ENCODE assay signal across 10 cellular contexts in genomic region chr17:4509402-4509801, GRCh38. TPM values are rescaled to one million over a fixed set of nuclear protein-coding genes. Genes with fewer than 3 reads are reported as not detected.
A peak's percentile ranks its signal among the peaks of the same experiment; 100 is the strongest.
DNase-seq lines count a peak whose midpoint lies in the region; ATAC-seq and TF ChIP-seq lines count a peak whose summit lies in the region.
"Had no signal": no experiment of that assay in that cellular context is flagged by ENCODE, and none has a peak within 500 bp of the region (broad histone marks: within the 10 kb centered on the region; RNA-seq: fewer than 3 reads in every experiment).

No MANE protein-coding gene starts in this region.

- no peak overlapping the region for H3K4me3 ChIP-seq in heart right ventricle

- H3K27me3 ChIP-seq in heart right ventricle, result no peaks in the 10 kb centered on the region

- WGBS in heart right ventricle, 2 donors, result 47 to 57% methylated on average over 8 of the region's 8 CpGs

- intact Hi-C loops in heart right ventricle (cut with DNase I), result loop anchor here in 1 of 10 donors (5.0 kb wide), 1 partner anchor 33 kb away; no protein-coding TSS in a partner anchor

- DNase-seq in GM19238 (ENCODE audit: insufficient read length, low spot score) (peak; percentile 69), heart right ventricle (no peak), iPS-NIHi7 (ENCODE audit: extremely low spot score) (no peak)
- DNase-seq in T-helper 2 cell treated with Interferon-gamma antibody and Interleukin-4, amounts not matched to agents 5 μg/mL and 100 μg/mL, for 36 hours (ENCODE audit: low spot score), result peak; percentile 34
- DNase-seq in stimulated activated naive CD8-positive, alpha-beta T cell treated with anti-CD3 and anti-CD28 coated beads, Interleukin-15, Interleukin-2, amounts not matched to agents 100 U/mL and 50 U/mL, for 24 hours, result peak; percentile 42
- no peak for DNase-seq in effector CD4-positive, alpha-beta T cell
- DNase-seq: nephron progenitor cell had no signal

- H3K36me3 Mint-ChIP-seq in T-helper 2 cell treated with Interferon-gamma antibody and Interleukin-4, amounts not matched to agents 5 μg/mL and 100 μg/mL, for 36 hours (ENCODE audit: low read depth), result no peaks in the 10 kb centered on the region

- peaks cover 18 to 94% (median 73%) of the 10 kb centered on the region in 9 donors for H3K4me1 ChIP-seq in heart right ventricle

- peaks cover 15% of the 10 kb centered on the region for H3K4me1 Mint-ChIP-seq in T-helper 2 cell treated with Interferon-gamma antibody and Interleukin-4, amounts not matched to agents 5 μg/mL and 100 μg/mL, for 36 hours (ENCODE audit: low read depth)

- no peaks in the 10 kb centered on the region for H3K9me3 Mint-ChIP-seq in T-helper 2 cell treated with Interferon-gamma antibody and Interleukin-4, amounts not matched to agents 5 μg/mL and 100 μg/mL, for 36 hours
- H3K9me3 Mint-ChIP-seq: nephron progenitor cell had no signal

- no peaks in the 10 kb centered on the region for H3K36me3 ChIP-seq in heart right ventricle

- no peaks in the 10 kb centered on the region for H3K9me3 ChIP-seq in heart right ventricle

- no peaks in the 10 kb centered on the region for H3K27me3 Mint-ChIP-seq in T-helper 2 cell treated with Interferon-gamma antibody and Interleukin-4, amounts not matched to agents 5 μg/mL and 100 μg/mL, for 36 hours (ENCODE audit: low read depth)

- H3K27ac ChIP-seq in heart right ventricle, result peak overlapping the region; percentile 38 to 87 (median 75)
- H3K27ac ChIP-seq: KMS-11 had no signal

- no peak overlapping the region for H3K27ac Mint-ChIP-seq in T-helper 2 cell treated with Interferon-gamma antibody and Interleukin-4, amounts not matched to agents 5 μg/mL and 100 μg/mL, for 36 hours
- H3K27ac Mint-ChIP-seq: nephron progenitor cell had no signal

- ATAC-seq in heart right ventricle (peak in 7 of 8 donors; percentile 34 to 49 (median 37)), HG02623 (IDR thresholded peaks at IDR 0.05; ENCODE audit: unreplicated experiment) (no peak), GM19351 (IDR thresholded peaks at IDR 0.05; ENCODE audit: unreplicated experiment) (no peak)
- ATAC-seq in stimulated activated naive CD8-positive, alpha-beta T cell treated with anti-CD3 and anti-CD28 coated beads, Interleukin-15, Interleukin-2, amounts not matched to agents 100 U/mL and 50 U/mL, for 24 hours, result peak; percentile 44

- H3K4me3 Mint-ChIP-seq in T-helper 2 cell treated with Interferon-gamma antibody and Interleukin-4, amounts not matched to agents 5 μg/mL and 100 μg/mL, for 36 hours, result no peak overlapping the region
- H3K4me3 Mint-ChIP-seq: nephron progenitor cell had no signal

- peak in 1 of 9 donors; percentile 8 for TF ChIP-seq CTCF in heart right ventricle (IDR thresholded peaks at IDR 0.05)

RNA-seq across cellular contexts. Expression of gene SPNS2, which starts 10.7 kb away (rescaled TPM):
- total RNA-seq in heart right ventricle, result 10 to 100 TPM in 4 of 10 donors, 1 to 10 TPM in 6; 4.5 to 19.9 (median 8.9) TPM
- polyA plus RNA-seq in heart right ventricle, result 10 to 100 TPM; 22.0 to 27.7 TPM

RNA-seq across cellular contexts. Expression of gene MYBBP1A, which starts 45.8 kb away (rescaled TPM):
- 10 to 100 TPM; 18.7 to 30.3 (median 21.7) TPM for total RNA-seq in heart right ventricle
- 10 to 100 TPM; 25.4 to 25.7 TPM for polyA plus RNA-seq in heart right ventricle

RNA-seq across cellular contexts. Expression of gene GGT6, which starts 51.0 kb away (rescaled TPM):
- total RNA-seq in heart right ventricle, result under 1 TPM in 4 of 10 donors, not detected in 6; 0.08 to 0.19 (median 0.12) TPM
- under 1 TPM; 0.03 to 0.15 TPM for polyA plus RNA-seq in heart right ventricle

Comparison
In these comparisons a context has a peak if more than half of its experiments do, and no peak if none do; other contexts are left out.
1. DNase-seq: peak in GM19238 (single experiment), T-helper 2 cell treated with Interferon-gamma antibody and Interleukin-4, amounts not matched to agents 5 μg/mL and 100 μg/mL, for 36 hours (single experiment) and stimulated activated naive CD8-positive, alpha-beta T cell treated with anti-CD3 and anti-CD28 coated beads, Interleukin-15, Interleukin-2, amounts not matched to agents 100 U/mL and 50 U/mL, for 24 hours (single experiment); none in heart right ventricle (0 of 2), effector CD4-positive, alpha-beta T cell (single experiment) and iPS-NIHi7 (single experiment).
2. ATAC-seq: peak in heart right ventricle (7 of 8) and stimulated activated naive CD8-positive, alpha-beta T cell treated with anti-CD3 and anti-CD28 coated beads, Interleukin-15, Interleukin-2, amounts not matched to agents 100 U/mL and 50 U/mL, for 24 hours (single experiment); none in HG02623 (single experiment) and GM19351 (single experiment).